ENCODE assay signal across 1 cellular context in the genomic region with DNA sequence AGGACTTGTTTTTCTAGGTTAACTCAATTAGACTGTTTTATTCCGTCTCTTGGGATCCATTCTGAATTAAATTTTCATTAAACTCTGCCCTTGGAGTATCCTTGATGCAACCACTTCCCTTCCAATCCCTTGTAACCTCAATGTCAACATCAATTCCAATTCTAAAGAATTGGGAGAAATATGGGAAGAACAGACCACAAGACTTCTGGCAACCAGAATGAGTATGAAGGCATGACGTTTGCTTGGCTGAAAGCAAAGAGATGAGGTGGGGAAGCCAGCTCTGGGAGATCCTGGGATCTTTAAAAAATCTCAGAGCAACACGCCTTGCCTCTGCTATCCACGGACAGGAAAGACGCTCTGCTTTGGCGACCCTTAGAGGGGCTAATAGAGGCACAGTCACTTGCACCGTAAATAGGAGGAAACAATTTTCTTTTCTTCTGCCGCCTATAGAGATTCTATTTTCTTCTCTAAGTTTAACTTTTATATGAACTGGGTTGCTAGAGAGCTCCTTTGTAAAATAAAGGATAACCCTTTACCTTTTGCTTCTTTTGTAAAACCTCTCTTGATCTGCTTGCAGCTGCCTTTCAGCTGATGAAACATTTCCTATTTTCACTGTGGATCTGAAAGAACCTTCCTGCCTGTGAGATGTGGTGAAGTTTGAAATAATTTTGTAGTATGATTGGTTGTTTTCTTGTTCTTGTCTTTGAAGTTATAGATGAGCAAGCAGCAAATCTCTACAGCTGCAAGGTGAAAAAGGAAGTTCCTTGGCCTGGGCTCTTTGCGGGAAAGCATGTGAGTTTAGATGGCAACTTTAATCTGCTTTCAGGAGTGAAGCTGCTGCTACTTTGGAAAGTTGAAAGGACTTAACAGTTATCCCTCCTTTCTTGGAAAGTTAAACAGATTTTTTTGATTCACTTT.
TF ChIP-seq lines count a peak whose summit lies in the region.

A gene with protein sequence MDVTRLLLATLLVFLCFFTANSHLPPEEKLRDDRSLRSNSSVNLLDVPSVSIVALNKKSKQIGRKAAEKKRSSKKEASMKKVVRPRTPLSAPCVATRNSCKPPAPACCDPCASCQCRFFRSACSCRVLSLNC (plus strand): TSS at position 726 of the 918 bp plus-strand sequence. CDS start 18,952 bp downstream, outside the sequence.

TF ChIP-seq in GM23338, 12 proteins besides CTCF, POLR2A, EP300 and RAD21 (continued from another document):
- TF ChIP-seq, protein P1, sequence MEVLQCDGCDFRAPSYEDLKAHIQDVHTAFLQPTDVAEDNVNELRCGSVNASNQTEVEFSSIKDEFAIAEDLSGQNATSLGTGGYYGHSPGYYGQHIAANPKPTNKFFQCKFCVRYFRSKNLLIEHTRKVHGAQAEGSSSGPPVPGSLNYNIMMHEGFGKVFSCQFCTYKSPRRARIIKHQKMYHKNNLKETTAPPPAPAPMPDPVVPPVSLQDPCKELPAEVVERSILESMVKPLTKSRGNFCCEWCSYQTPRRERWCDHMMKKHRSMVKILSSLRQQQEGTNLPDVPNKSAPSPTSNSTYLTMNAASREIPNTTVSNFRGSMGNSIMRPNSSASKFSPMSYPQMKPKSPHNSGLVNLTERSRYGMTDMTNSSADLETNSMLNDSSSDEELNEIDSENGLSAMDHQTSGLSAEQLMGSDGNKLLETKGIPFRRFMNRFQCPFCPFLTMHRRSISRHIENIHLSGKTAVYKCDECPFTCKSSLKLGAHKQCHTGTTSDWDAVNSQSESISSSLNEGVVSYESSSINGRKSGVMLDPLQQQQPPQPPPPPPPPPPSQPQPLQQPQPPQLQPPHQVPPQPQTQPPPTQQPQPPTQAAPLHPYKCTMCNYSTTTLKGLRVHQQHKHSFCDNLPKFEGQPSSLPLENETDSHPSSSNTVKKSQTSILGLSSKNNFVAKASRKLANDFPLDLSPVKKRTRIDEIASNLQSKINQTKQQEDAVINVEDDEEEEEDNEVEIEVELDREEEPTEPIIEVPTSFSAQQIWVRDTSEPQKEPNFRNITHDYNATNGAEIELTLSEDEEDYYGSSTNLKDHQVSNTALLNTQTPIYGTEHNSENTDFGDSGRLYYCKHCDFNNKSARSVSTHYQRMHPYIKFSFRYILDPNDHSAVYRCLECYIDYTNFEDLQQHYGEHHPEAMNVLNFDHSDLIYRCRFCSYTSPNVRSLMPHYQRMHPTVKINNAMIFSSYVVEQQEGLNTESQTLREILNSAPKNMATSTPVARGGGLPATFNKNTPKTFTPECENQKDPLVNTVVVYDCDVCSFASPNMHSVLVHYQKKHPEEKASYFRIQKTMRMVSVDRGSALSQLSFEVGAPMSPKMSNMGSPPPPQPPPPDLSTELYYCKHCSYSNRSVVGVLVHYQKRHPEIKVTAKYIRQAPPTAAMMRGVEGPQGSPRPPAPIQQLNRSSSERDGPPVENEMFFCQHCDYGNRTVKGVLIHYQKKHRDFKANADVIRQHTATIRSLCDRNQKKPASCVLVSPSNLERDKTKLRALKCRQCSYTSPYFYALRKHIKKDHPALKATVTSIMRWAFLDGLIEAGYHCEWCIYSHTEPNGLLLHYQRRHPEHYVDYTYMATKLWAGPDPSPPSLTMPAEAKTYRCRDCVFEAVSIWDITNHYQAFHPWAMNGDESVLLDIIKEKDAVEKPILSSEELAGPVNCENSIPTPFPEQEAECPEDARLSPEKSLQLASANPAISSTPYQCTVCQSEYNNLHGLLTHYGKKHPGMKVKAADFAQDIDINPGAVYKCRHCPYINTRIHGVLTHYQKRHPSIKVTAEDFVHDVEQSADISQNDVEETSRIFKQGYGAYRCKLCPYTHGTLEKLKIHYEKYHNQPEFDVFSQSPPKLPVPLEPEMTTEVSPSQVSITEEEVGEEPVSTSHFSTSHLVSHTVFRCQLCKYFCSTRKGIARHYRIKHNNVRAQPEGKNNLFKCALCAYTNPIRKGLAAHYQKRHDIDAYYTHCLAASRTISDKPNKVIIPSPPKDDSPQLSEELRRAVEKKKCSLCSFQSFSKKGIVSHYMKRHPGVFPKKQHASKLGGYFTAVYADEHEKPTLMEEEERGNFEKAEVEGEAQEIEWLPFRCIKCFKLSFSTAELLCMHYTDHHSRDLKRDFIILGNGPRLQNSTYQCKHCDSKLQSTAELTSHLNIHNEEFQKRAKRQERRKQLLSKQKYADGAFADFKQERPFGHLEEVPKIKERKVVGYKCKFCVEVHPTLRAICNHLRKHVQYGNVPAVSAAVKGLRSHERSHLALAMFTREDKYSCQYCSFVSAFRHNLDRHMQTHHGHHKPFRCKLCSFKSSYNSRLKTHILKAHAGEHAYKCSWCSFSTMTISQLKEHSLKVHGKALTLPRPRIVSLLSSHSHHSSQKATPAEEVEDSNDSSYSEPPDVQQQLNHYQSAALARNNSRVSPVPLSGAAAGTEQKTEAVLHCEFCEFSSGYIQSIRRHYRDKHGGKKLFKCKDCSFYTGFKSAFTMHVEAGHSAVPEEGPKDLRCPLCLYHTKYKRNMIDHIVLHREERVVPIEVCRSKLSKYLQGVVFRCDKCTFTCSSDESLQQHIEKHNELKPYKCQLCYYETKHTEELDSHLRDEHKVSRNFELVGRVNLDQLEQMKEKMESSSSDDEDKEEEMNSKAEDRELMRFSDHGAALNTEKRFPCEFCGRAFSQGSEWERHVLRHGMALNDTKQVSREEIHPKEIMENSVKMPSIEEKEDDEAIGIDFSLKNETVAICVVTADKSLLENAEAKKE (CRISPR knock-in tag; IDR thresholded peaks at IDR 0.05), result no peak
- TF ChIP-seq ZNF114 (CRISPR knock-in tag; IDR thresholded peaks at IDR 0.05), result no peak
- no peak for TF ChIP-seq POLR2AphosphoS5 (IDR thresholded peaks at IDR 0.05; ENCODE audit: low read depth)
TF ChIP-seq in GM23338: peak in this region for 0.
